Comparison of ENCODE assay signal across 17 cellular contexts in the genomic region with DNA sequence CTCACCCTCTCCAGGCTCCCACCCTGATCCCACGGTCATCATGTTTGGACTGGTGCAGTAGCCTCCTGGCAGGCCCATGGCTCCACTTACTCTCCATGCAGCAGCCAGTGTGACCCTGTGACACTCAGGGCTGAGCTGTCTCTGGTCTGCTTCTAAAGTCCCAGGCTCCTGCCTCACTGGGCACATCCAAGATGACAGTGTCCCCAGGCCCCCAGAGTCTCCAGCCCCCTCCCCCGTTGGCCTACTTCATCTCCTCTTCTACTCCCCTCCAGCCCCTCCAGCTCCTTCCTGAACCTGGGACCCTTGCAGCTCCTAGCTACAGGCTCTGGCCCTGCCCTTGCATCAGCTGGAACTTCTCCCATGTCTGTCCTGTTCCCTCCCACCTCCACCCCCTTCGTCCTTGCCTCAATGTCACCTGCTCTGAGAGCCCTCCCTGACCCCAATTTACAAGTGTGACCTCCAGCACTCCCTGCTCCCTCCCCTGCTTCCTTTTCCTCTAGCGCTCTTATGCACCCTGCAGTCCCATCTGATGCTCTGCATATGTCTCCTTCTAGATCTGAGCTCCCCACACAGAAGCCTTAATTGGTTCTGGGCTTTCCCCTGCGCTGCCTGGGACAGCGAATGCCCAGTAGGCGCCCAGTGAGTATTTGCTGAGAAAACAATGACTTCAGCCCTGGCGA.
"Had no signal": no experiment of that assay in that cellular context is flagged by ENCODE, and none has a peak within 500 bp of the region (broad histone marks: within the 10 kb centered on the region; RNA-seq: fewer than 3 reads in every experiment).

No MANE protein-coding gene starts in this region.

- H3K4me3 Mint-ChIP-seq: activated CD4-positive, alpha-beta T cell treated with anti-CD3 and anti-CD28 coated beads, Interleukin-2, amount 10 ng/mL, durations not matched to agents 24 days and 14 days; activated naive CD8-positive, alpha-beta T cell treated with anti-CD3 and anti-CD28 coated beads for 36 hours; activated T-helper 1 cell treated with anti-CD3 and anti-CD28 coated beads, Interleukin-12 subunit alpha, Interleukin-12 subunit beta, Interleukin-2, Interleukin-4 antibody, amounts not matched to agents 30 ng/mL and 10 ng/mL and 1 ng/mL, durations not matched to agents 14 hours and 24 hours and 36 hours; nephron had no signal

- H3K4me1 Mint-ChIP-seq: activated CD4-positive, alpha-beta T cell treated with anti-CD3 and anti-CD28 coated beads, Interleukin-2, amount 10 ng/mL, durations not matched to agents 24 days and 14 days; activated naive CD8-positive, alpha-beta T cell treated with anti-CD3 and anti-CD28 coated beads for 36 hours; nephron had no signal

- H3K27me3 ChIP-seq: testis, upper lobe of left lung had no signal

- H3K4me3 ChIP-seq: testis, upper lobe of left lung had no signal

- H3K4me1 ChIP-seq: testis, upper lobe of left lung had no signal

- H3K36me3 ChIP-seq: upper lobe of left lung had no signal

- H3K27ac Mint-ChIP-seq: activated CD4-positive, alpha-beta T cell treated with anti-CD3 and anti-CD28 coated beads, Interleukin-2, amount 10 ng/mL, durations not matched to agents 24 days and 14 days; activated naive CD8-positive, alpha-beta T cell treated with anti-CD3 and anti-CD28 coated beads for 36 hours; activated T-helper 1 cell treated with anti-CD3 and anti-CD28 coated beads, Interleukin-12 subunit alpha, Interleukin-12 subunit beta, Interleukin-2, Interleukin-4 antibody, amounts not matched to agents 30 ng/mL and 10 ng/mL and 1 ng/mL, durations not matched to agents 14 hours and 24 hours and 36 hours; progenitor cell of endocrine pancreas had no signal

- H3K27ac ChIP-seq: testis, upper lobe of left lung had no signal

- H3K36me3 Mint-ChIP-seq: activated naive CD8-positive, alpha-beta T cell treated with anti-CD3 and anti-CD28 coated beads for 36 hours had no signal

- DNase-seq: activated CD4-positive, alpha-beta T cell treated with anti-CD3 and anti-CD28 coated beads, Interleukin-2, amount 10 ng/mL, durations not matched to agents 24 days and 14 days; activated naive CD4-positive, alpha-beta T cell; activated naive CD8-positive, alpha-beta T cell treated with anti-CD3 and anti-CD28 coated beads for 36 hours; activated T-cell treated with anti-CD3 and anti-CD28 coated beads for 4 hours; amniotic stem cell; dermis blood vessel endothelial cell; effector memory CD4-positive, alpha-beta T cell; occipital lobe; stimulated activated CD4-positive, alpha-beta T cell treated with anti-CD3 and anti-CD28 coated beads, Interleukin-15, amount 100 ng/mL, for 24 hours; stimulated activated CD4-positive, alpha-beta T cell treated with anti-CD3 and anti-CD28 coated beads, Interleukin-4, amount 100 ng/mL, for 1 hour; T-helper 1 cell; T1000; testis; upper lobe of left lung had no signal

- H3K9me3 ChIP-seq: testis had no signal
